27 cellular contexts compared by ENCODE assay signal in the genomic region with DNA sequence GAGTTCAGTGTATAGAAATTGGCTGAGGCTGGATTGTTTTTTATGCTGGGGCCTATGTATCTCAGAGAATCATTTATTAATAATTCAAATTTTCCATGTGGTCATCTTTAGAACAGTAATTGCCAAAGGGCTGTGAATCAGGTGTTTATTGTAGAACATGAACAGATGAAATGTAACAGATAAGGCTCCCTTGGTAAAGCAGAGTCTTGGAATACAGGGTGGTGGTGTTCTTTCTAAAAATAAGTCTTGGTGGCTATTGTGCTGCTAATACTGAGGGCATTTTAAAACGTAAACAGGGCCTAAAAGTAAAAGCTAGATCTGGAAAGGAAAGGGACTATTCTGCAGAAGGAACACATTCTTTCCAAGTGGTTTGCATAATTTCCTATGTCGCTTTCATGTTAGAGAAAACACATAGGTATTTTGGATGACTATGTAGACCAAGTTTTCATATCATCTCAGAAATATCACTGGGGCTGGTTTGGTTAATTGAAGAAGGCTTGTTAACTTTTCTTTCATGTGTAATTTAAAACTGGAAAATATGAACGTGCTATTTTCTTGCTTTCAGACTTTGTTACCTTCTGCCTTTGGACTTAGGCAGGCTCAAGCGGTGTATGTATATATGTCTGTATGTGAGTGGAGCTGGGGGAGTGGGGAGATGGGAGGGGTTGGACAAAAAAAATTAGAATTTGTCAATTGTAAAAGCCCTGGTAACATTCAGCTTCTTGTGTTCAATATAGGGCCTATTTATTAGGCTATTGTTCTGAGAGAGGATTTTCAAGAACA.
DNase-seq lines count a peak whose midpoint lies in the region; ATAC-seq, FAIRE-seq and TF ChIP-seq lines count a peak whose summit lies in the region.
"Had no signal": no experiment of that assay in that cellular context is flagged by ENCODE, and none has a peak within 500 bp of the region (broad histone marks: within the 10 kb centered on the region; RNA-seq: fewer than 3 reads in every experiment).

No MANE protein-coding gene starts in this region.

- ATAC-seq in activated CD8-positive, alpha-beta T cell treated with anti-CD3 and anti-CD28 coated beads for 36 hours, result no peak
- no peak for ATAC-seq in activated CD8-positive, alpha-beta T cell treated with anti-CD3 and anti-CD28 coated beads, Interleukin-2, amount 10 ng/mL, durations not matched to agents 7 days and 5 days
- peak; percentile 70 for ATAC-seq in stimulated activated naive CD8-positive, alpha-beta T cell treated with anti-CD3 and anti-CD28 coated beads, Interleukin-15, Interleukin-2, amounts not matched to agents 100 U/mL and 50 U/mL, for 24 hours
- no peak for ATAC-seq in stimulated activated naive CD8-positive, alpha-beta T cell treated with anti-CD3 and anti-CD28 coated beads, Interleukin-15, amount 100 ng/mL, for 72 hours
- ATAC-seq in HG02870 (IDR thresholded peaks at IDR 0.05; ENCODE audit: unreplicated experiment), result no peak
- ATAC-seq: effector memory CD8-positive, alpha-beta T cell; esophagus mucosa; foreskin keratinocyte; left lung had no signal

- H3K27ac Mint-ChIP-seq in activated CD8-positive, alpha-beta T cell treated with anti-CD3 and anti-CD28 coated beads for 36 hours, result peak overlapping the region; percentile 62
- H3K27ac Mint-ChIP-seq in activated CD8-positive, alpha-beta T cell treated with anti-CD3 and anti-CD28 coated beads, Interleukin-2, amount 10 ng/mL, durations not matched to agents 7 days and 5 days, result no peak overlapping the region
- H3K27ac Mint-ChIP-seq in stimulated activated naive CD8-positive, alpha-beta T cell treated with anti-CD3 and anti-CD28 coated beads, Interleukin-15, amount 100 ng/mL, for 72 hours, result peak overlapping the region in 1 of 2 donors; percentile 26
- H3K27ac Mint-ChIP-seq: effector memory CD8-positive, alpha-beta T cell; immature natural killer cell; neural progenitor cell had no signal

- POLR2A ChIA-PET in activated CD8-positive, alpha-beta T cell treated with anti-CD3 and anti-CD28 coated beads for 36 hours (lab: Charles Lee), result no interaction called here
- POLR2A ChIA-PET in activated CD8-positive, alpha-beta T cell treated with anti-CD3 and anti-CD28 coated beads, Interleukin-2, amount 10 ng/mL, durations not matched to agents 7 days and 5 days (lab: Charles Lee), result no interaction called here

- no peaks in the 10 kb centered on the region for H3K9me3 Mint-ChIP-seq in activated CD8-positive, alpha-beta T cell treated with anti-CD3 and anti-CD28 coated beads for 36 hours
- no peaks in the 10 kb centered on the region for H3K9me3 Mint-ChIP-seq in activated CD8-positive, alpha-beta T cell treated with anti-CD3 and anti-CD28 coated beads, Interleukin-2, amount 10 ng/mL, durations not matched to agents 7 days and 5 days (ENCODE audit: insufficient read depth)
- no peaks in the 10 kb centered on the region for H3K9me3 Mint-ChIP-seq in stimulated activated naive CD8-positive, alpha-beta T cell treated with anti-CD3 and anti-CD28 coated beads, Interleukin-15, amount 100 ng/mL, for 72 hours
- H3K9me3 Mint-ChIP-seq: effector memory CD8-positive, alpha-beta T cell; immature natural killer cell; neural progenitor cell had no signal

- intact Hi-C loops in activated CD8-positive, alpha-beta T cell treated with anti-CD3 and anti-CD28 coated beads for 36 hours (cut with micrococcal nuclease), result no loop called here

- FAIRE-seq in GM19239 (lab: Jason Lieb, UNC), result no peak
- FAIRE-seq: colon, H54 had no signal

- CTCF ChIA-PET in activated CD8-positive, alpha-beta T cell treated with anti-CD3 and anti-CD28 coated beads for 36 hours (lab: Charles Lee), result no interaction called here
- CTCF ChIA-PET in activated CD8-positive, alpha-beta T cell treated with anti-CD3 and anti-CD28 coated beads, Interleukin-2, amount 10 ng/mL, durations not matched to agents 7 days and 5 days (lab: Charles Lee), result interaction anchor here (0.9 kb wide), 1 partner anchor 26 kb away, joined by 3 read pairs; no protein-coding TSS in a partner anchor

- no peak for TF ChIP-seq CTCF in activated CD8-positive, alpha-beta T cell treated with anti-CD3 and anti-CD28 coated beads for 36 hours (IDR thresholded peaks at IDR 0.05)

- peaks cover 29% of the 10 kb centered on the region for H3K4me1 Mint-ChIP-seq in activated CD8-positive, alpha-beta T cell treated with anti-CD3 and anti-CD28 coated beads for 36 hours (ENCODE audit: low read depth)
- H3K4me1 Mint-ChIP-seq in activated CD8-positive, alpha-beta T cell treated with anti-CD3 and anti-CD28 coated beads, Interleukin-2, amount 10 ng/mL, durations not matched to agents 7 days and 5 days (ENCODE audit: low read depth), result no peaks in the 10 kb centered on the region
- peaks cover 33% of the 10 kb centered on the region for H3K4me1 Mint-ChIP-seq in stimulated activated naive CD8-positive, alpha-beta T cell treated with anti-CD3 and anti-CD28 coated beads, Interleukin-15, amount 100 ng/mL, for 72 hours
- H3K4me1 Mint-ChIP-seq: immature natural killer cell had no signal

- no peaks in the 10 kb centered on the region for H3K36me3 Mint-ChIP-seq in activated CD8-positive, alpha-beta T cell treated with anti-CD3 and anti-CD28 coated beads for 36 hours (ENCODE audit: low read depth)
- no peaks in the 10 kb centered on the region for H3K36me3 Mint-ChIP-seq in activated CD8-positive, alpha-beta T cell treated with anti-CD3 and anti-CD28 coated beads, Interleukin-2, amount 10 ng/mL, durations not matched to agents 7 days and 5 days (ENCODE audit: low read depth)
- H3K36me3 Mint-ChIP-seq: immature natural killer cell, neural progenitor cell had no signal

- no peak for DNase-seq in activated CD8-positive, alpha-beta T cell treated with anti-CD3 and anti-CD28 coated beads for 36 hours
- DNase-seq in activated CD8-positive, alpha-beta T cell treated with anti-CD3 and anti-CD28 coated beads, Interleukin-2, amount 10 ng/mL, durations not matched to agents 7 days and 5 days, result no peak
- no peak for DNase-seq in stimulated activated naive CD8-positive, alpha-beta T cell treated with anti-CD3 and anti-CD28 coated beads, Interleukin-15, Interleukin-2, amounts not matched to agents 100 U/mL and 50 U/mL, for 24 hours
- no peak for DNase-seq in stimulated activated naive CD8-positive, alpha-beta T cell treated with anti-CD3 and anti-CD28 coated beads, Interleukin-15, amount 100 ng/mL, for 72 hours
- DNase-seq in lung microvascular endothelial cell (ENCODE audit: low read depth in 2 of 2) (peak; percentile 52 to 55), amniotic stem cell (lab: John Stamatoyannopoulos, UW) (no peak), GM19239 (ENCODE audit: insufficient read length, low spot score) (no peak)
- DNase-seq: activated CD4-positive, alpha-beta T cell treated with anti-CD3 and anti-CD28 coated beads, Interleukin-2, amount 50 U/mL, for 4 hours; brain microvascular endothelial cell; DND-41; effector memory CD8-positive, alpha-beta T cell; foreskin keratinocyte; hippocampal formation; immature natural killer cell; KG1; left lung; MM.1S; NCI-H1417; NCI-H2081; NCI-H345; NCI-H82; stimulated activated CD8-positive, alpha-beta memory T cell treated with anti-CD3 and anti-CD28 coated beads, Interleukin-4, amount 100 ng/mL, for 48 hours had no signal

- peaks cover 3% of the 10 kb centered on the region for H3K27me3 Mint-ChIP-seq in activated CD8-positive, alpha-beta T cell treated with anti-CD3 and anti-CD28 coated beads for 36 hours
- H3K27me3 Mint-ChIP-seq in activated CD8-positive, alpha-beta T cell treated with anti-CD3 and anti-CD28 coated beads, Interleukin-2, amount 10 ng/mL, durations not matched to agents 7 days and 5 days (ENCODE audit: low read depth), result no peaks in the 10 kb centered on the region
- H3K27me3 Mint-ChIP-seq in stimulated activated naive CD8-positive, alpha-beta T cell treated with anti-CD3 and anti-CD28 coated beads, Interleukin-15, amount 100 ng/mL, for 72 hours, result no peaks in the 10 kb centered on the region

- H3K4me3 Mint-ChIP-seq in activated CD8-positive, alpha-beta T cell treated with anti-CD3 and anti-CD28 coated beads for 36 hours, result no peak overlapping the region
- H3K4me3 Mint-ChIP-seq in activated CD8-positive, alpha-beta T cell treated with anti-CD3 and anti-CD28 coated beads, Interleukin-2, amount 10 ng/mL, durations not matched to agents 7 days and 5 days, result no peak overlapping the region
- H3K4me3 Mint-ChIP-seq in stimulated activated naive CD8-positive, alpha-beta T cell treated with anti-CD3 and anti-CD28 coated beads, Interleukin-15, amount 100 ng/mL, for 72 hours, result no peak overlapping the region
- H3K4me3 Mint-ChIP-seq: effector memory CD8-positive, alpha-beta T cell; immature natural killer cell; neural progenitor cell had no signal

Comparison
In these comparisons a context has a peak if more than half of its experiments do, and no peak if none do; other contexts are left out.
1. DNase-seq: peak in lung microvascular endothelial cell (2 of 2); none in activated CD8-positive, alpha-beta T cell treated with anti-CD3 and anti-CD28 coated beads for 36 hours (single experiment), activated CD8-positive, alpha-beta T cell treated with anti-CD3 and anti-CD28 coated beads, Interleukin-2, amount 10 ng/mL, durations not matched to agents 7 days and 5 days (single experiment), stimulated activated naive CD8-positive, alpha-beta T cell treated with anti-CD3 and anti-CD28 coated beads, Interleukin-15, Interleukin-2, amounts not matched to agents 100 U/mL and 50 U/mL, for 24 hours (single experiment), stimulated activated naive CD8-positive, alpha-beta T cell treated with anti-CD3 and anti-CD28 coated beads, Interleukin-15, amount 100 ng/mL, for 72 hours (0 of 2), amniotic stem cell (single experiment) and GM19239 (single experiment).